In the genomic region with DNA sequence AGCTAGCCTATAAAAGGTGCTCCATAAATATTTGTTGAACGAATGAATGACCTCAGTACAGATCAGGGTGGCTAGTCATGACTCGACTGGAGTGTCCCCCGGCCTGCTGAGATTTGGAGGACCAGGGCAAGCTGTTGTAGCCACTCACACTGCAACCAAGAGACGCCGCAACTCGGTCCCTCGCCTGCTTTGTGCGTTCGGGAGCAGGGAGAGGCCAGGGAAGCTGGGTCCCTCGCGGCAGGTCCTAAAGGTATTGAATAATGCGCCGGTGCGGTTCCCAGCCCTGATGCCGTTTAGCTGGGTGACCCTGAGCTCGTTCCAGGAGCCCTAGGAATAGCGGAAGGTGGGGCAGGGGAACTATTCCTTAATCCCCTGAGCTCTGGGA, we compare ENCODE assay signal across 1 cellular context.
TF ChIP-seq lines count a peak whose summit lies in the region.

No MANE protein-coding gene starts in this region.

TF ChIP-seq in GM12878, 131 proteins besides CTCF, POLR2A, EP300 and RAD21:
- no peak for TF ChIP-seq SMAD5 (IDR thresholded peaks at IDR 0.05; ENCODE audit: low read depth)
- TF ChIP-seq GABPA (IDR thresholded peaks at IDR 0.05; ENCODE audit: low read depth) = no peak
- TF ChIP-seq BACH1 (IDR thresholded peaks at IDR 0.05; ENCODE audit: borderline replicate concordance) = no peak
- TF ChIP-seq ZBTB40 (IDR thresholded peaks at IDR 0.05; ENCODE audit: borderline replicate concordance) = 0 out of 2 replicates have a peak, but pooled peaks have one; percentile 17
- no peak for TF ChIP-seq NFYA (IDR thresholded peaks at IDR 0.05; ENCODE audit: borderline replicate concordance, low read depth, low read length)
- TF ChIP-seq, protein P1, sequence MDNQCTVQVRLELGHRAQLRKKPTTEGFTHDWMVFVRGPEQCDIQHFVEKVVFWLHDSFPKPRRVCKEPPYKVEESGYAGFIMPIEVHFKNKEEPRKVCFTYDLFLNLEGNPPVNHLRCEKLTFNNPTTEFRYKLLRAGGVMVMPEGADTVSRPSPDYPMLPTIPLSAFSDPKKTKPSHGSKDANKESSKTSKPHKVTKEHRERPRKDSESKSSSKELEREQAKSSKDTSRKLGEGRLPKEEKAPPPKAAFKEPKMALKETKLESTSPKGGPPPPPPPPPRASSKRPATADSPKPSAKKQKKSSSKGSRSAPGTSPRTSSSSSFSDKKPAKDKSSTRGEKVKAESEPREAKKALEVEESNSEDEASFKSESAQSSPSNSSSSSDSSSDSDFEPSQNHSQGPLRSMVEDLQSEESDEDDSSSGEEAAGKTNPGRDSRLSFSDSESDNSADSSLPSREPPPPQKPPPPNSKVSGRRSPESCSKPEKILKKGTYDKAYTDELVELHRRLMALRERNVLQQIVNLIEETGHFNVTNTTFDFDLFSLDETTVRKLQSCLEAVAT (IDR thresholded peaks at IDR 0.05) = peak; percentile 41
